Comparison of ENCODE assay signal across 22 cellular contexts in genomic region chr2:29479566-29479965, GRCh38.
"Had no signal": no experiment of that assay in that cellular context is flagged by ENCODE, and none has a peak within 500 bp of the region (broad histone marks: within the 10 kb centered on the region; RNA-seq: fewer than 3 reads in every experiment).

No MANE protein-coding gene starts in this region.

- H3K4me1 Mint-ChIP-seq: immature natural killer cell; naive thymus-derived CD4-positive, alpha-beta T cell had no signal

- H3K4me3 ChIP-seq: coronary artery, esophagus muscularis mucosa, gastroesophageal sphincter, heart left ventricle, hepatocyte, left lung, lower lobe of right lung had no signal

- H3K36me3 Mint-ChIP-seq: immature natural killer cell; naive thymus-derived CD4-positive, alpha-beta T cell had no signal

- H3K9me3 ChIP-seq: esophagus muscularis mucosa, gastroesophageal sphincter, heart left ventricle, left lung, lower lobe of right lung had no signal

- H3K9me3 Mint-ChIP-seq: immature natural killer cell had no signal

- ATAC-seq: foreskin keratinocyte; gastroesophageal sphincter; heart left ventricle; left colon; left lung; left ventricle myocardium superior; lower lobe of right lung; naive thymus-derived CD4-positive, alpha-beta T cell had no signal

- H3K27ac ChIP-seq: coronary artery, esophagus muscularis mucosa, foreskin keratinocyte, gastroesophageal sphincter, heart left ventricle, hepatocyte, left lung, lower lobe of right lung had no signal

- DNase-seq: effector memory CD4-positive, alpha-beta T cell; foreskin keratinocyte; heart left ventricle; hypothalamus; immature natural killer cell; islet precursor cell; kidney; kidney glomerular epithelial cell; left colon; left lung; left ventricle myocardium superior; lower lobe of right lung; mesenchymal stem cell; midbrain; naive thymus-derived CD4-positive, alpha-beta T cell had no signal

- H3K27ac Mint-ChIP-seq: immature natural killer cell; naive thymus-derived CD4-positive, alpha-beta T cell had no signal

- H3K4me3 Mint-ChIP-seq: immature natural killer cell; naive thymus-derived CD4-positive, alpha-beta T cell had no signal

- H3K27me3 ChIP-seq: esophagus muscularis mucosa, gastroesophageal sphincter, heart left ventricle, hepatocyte, left lung had no signal

- H3K4me2 ChIP-seq: hepatocyte had no signal

- H3K79me2 ChIP-seq: hepatocyte had no signal

- FAIRE-seq: colon, endothelial cell of umbilical vein, frontal cortex, kidney had no signal

- H3K4me1 ChIP-seq: esophagus muscularis mucosa, foreskin keratinocyte, gastroesophageal sphincter, heart left ventricle, left lung, lower lobe of right lung had no signal

- H2AFZ ChIP-seq: hepatocyte had no signal

- H3K36me3 ChIP-seq: esophagus muscularis mucosa, gastroesophageal sphincter, heart left ventricle, left lung, lower lobe of right lung had no signal
